In the genomic region with DNA sequence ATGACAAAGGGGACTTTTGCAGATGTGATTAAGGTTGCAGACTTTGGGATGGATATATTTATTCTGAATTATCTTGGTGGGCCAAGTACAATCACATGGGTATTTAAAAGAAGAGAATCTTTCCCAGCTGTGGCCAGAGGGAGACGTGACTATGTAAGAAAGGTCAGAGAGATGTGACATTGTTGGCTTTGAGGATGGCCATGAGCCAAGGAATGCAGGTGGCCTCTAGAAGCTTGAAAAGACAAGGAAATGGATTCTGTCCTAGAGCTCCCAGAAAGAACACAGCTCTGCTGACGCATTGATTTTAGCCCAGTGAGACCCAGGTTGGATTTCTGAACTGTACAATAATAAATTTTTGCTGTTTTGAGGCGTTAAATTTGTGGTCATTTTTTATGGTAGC, we compare ENCODE assay signal across 15 cellular contexts.
DNase-seq lines count a peak whose midpoint lies in the region; ATAC-seq and TF ChIP-seq lines count a peak whose summit lies in the region.
"Had no signal": no experiment of that assay in that cellular context is flagged by ENCODE, and none has a peak within 500 bp of the region (broad histone marks: within the 10 kb centered on the region; RNA-seq: fewer than 3 reads in every experiment).

No MANE protein-coding gene starts in this region.

- intact Hi-C loops in Right ventricle myocardium superior (cut with DNase I): loop anchor here (10.0 kb wide), 1 partner anchor 361 kb away; no protein-coding TSS in a partner anchor
- intact Hi-C loops in right cardiac atrium (cut with DNase I): no loop called here
- intact Hi-C loops in uterus (cut with DNase I; ENCODE audit: low total_unique reads): no loop called here

- no peak overlapping the region for H3K4me3 ChIP-seq in right cardiac atrium (ENCODE audit: low read length)
- no peak overlapping the region for H3K4me3 ChIP-seq in uterus

- H3K27ac ChIP-seq in right cardiac atrium (ENCODE audit: low read length): no peak overlapping the region
- H3K27ac ChIP-seq in uterus: peak overlapping the region; percentile 14 to 15
- H3K27ac ChIP-seq: VCaP had no signal

- H3K9me3 ChIP-seq in right cardiac atrium (ENCODE audit: control insufficient read depth, low read length) (no peaks in the 10 kb centered on the region), uterus (no peaks in the 10 kb centered on the region)

- TF ChIP-seq POLR2A in uterus (IDR thresholded peaks at IDR 0.05): no peak
- no peak for TF ChIP-seq POLR2A in GM18505 (IDR thresholded peaks at IDR 0.05; ENCODE audit: borderline replicate concordance, extremely low read depth, insufficient read depth, insufficient read length)

- no peaks in the 10 kb centered on the region for H3K36me3 ChIP-seq in uterus

- 48% methylated on average over 3 of the region's 3 CpGs for WGBS in right cardiac atrium

- DNase-seq in Right ventricle myocardium superior (peak; percentile 54), right cardiac atrium (no peak), brain pericyte (ENCODE audit: low read depth, low spot score) (peak; percentile 65), medulla oblongata (ENCODE audit: extremely low spot score) (peak; percentile 24), uterus (peak in 1 of 2 donors; percentile 44)
- DNase-seq in stimulated activated naive CD8-positive, alpha-beta T cell treated with anti-CD3 and anti-CD28 coated beads, Interleukin-15, Interleukin-2, amounts not matched to agents 100 U/mL and 50 U/mL, for 24 hours: no peak
- DNase-seq: activated naive CD4-positive, alpha-beta T cell treated with anti-CD3 and anti-CD28 coated beads for 36 hours; central memory CD4-positive, alpha-beta T cell; NCI-H187; nephron progenitor cell; NK-92 treated with Interleukin-12 subunit alpha and Interleukin-12 subunit beta, amount 100 ng/mL, for 24 hours; stimulated activated CD4-positive, alpha-beta T cell treated with anti-CD3 and anti-CD28 coated beads, Interleukin-12 subunit alpha, Interleukin-12 subunit beta, amount 100 ng/mL, for 4 hours had no signal

- ATAC-seq in Right ventricle myocardium superior (ENCODE audit: poor library complexity) (peak; percentile 65), right cardiac atrium (no peak), GM18505 (IDR thresholded peaks at IDR 0.05; ENCODE audit: unreplicated experiment) (no peak), GM19023 (IDR thresholded peaks at IDR 0.05; ENCODE audit: unreplicated experiment) (no peak)
- ATAC-seq in stimulated activated naive CD8-positive, alpha-beta T cell treated with anti-CD3 and anti-CD28 coated beads, Interleukin-15, Interleukin-2, amounts not matched to agents 100 U/mL and 50 U/mL, for 24 hours: no peak

- TF ChIP-seq CTCF in uterus (IDR thresholded peaks at IDR 0.05): no peak

- H3K27me3 ChIP-seq in right cardiac atrium (ENCODE audit: control insufficient read depth, insufficient read depth): no peaks in the 10 kb centered on the region
- no peaks in the 10 kb centered on the region for H3K27me3 ChIP-seq in uterus

- H3K4me1 ChIP-seq in right cardiac atrium (ENCODE audit: control insufficient read depth, insufficient read depth, low read length) (peaks cover 6% of the 10 kb centered on the region), uterus (no peaks in the 10 kb centered on the region)

Comparison
In these comparisons a context has a peak if more than half of its experiments do, and no peak if none do; other contexts are left out.
1. DNase-seq: peak in Right ventricle myocardium superior (single experiment), brain pericyte (single experiment) and medulla oblongata (single experiment); none in right cardiac atrium (0 of 3) and stimulated activated naive CD8-positive, alpha-beta T cell treated with anti-CD3 and anti-CD28 coated beads, Interleukin-15, Interleukin-2, amounts not matched to agents 100 U/mL and 50 U/mL, for 24 hours (single experiment).